Comparison of ENCODE assay signal across 27 cellular contexts in the genomic region with DNA sequence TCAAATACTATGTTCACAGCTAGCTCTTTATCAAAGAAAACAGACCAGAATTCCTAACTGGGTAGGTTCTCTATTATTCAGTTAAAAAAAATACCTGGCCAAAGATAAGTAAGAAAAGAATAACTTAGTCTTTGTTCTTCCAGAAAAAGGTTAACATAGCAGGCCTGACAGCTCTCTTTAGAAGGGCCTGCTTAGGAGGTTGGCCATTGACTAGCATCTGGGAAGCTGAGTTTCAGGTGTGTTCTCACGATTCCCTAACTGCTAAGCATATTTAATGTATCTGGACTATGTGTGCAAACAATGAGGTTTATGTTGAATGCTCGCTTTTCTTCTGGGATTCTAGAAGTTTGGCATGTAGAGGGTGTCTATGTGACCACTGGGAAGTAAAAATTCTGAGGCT.
"Had no signal": no experiment of that assay in that cellular context is flagged by ENCODE, and none has a peak within 500 bp of the region (broad histone marks: within the 10 kb centered on the region; RNA-seq: fewer than 3 reads in every experiment).

No MANE protein-coding gene starts in this region.

- H3K4me1 ChIP-seq: stomach, suprapubic skin, testis, thyroid gland, tibial nerve, transverse colon, upper lobe of left lung, upper lobe of right lung, uterus, vagina had no signal

- H3K27ac ChIP-seq: stomach, suprapubic skin, testis, thoracic aorta, thyroid gland, tibial artery, tibial nerve, transverse colon, upper lobe of left lung, upper lobe of right lung, uterus, vagina had no signal

- H3K27me3 ChIP-seq: stomach, suprapubic skin, testis, thyroid gland, tibial artery, tibial nerve, transverse colon, upper lobe of left lung, upper lobe of right lung, uterus, vagina had no signal

- H3K9me3 ChIP-seq: stomach, suprapubic skin, testis, thoracic aorta, thyroid gland, tibial artery, transverse colon, upper lobe of left lung, upper lobe of right lung, uterus, vagina had no signal

- H3K36me3 Mint-ChIP-seq: stimulated activated effector memory CD8-positive, alpha-beta T cell treated with anti-CD3 and anti-CD28 coated beads, Interleukin-12 subunit alpha, Interleukin-12 subunit beta, amount 100 ng/mL, for 72 hours; stimulated activated memory B cell treated with anti-CD40 and anti-IgM and Interleukin-4, amounts not matched to agents 10 μg/mL and 1 μg/mL and 100 μg/mL, for 72 hours; stimulated activated naive B cell treated with anti-CD40 and anti-IgM and Interleukin-4, amounts not matched to agents 10 μg/mL and 1 μg/mL and 100 μg/mL, for 72 hours; type B pancreatic cell had no signal

- DNase-seq: stimulated activated CD4-positive, alpha-beta T cell treated with anti-CD3 and anti-CD28 coated beads, Interleukin-2, amount 100 ng/mL, for 48 hours; stimulated activated CD4-positive, alpha-beta T cell treated with anti-CD3 and anti-CD28 coated beads, Interleukin-4, amount 100 ng/mL, for 1 hour; stimulated activated CD4-positive, alpha-beta T cell treated with anti-CD3 and anti-CD28 coated beads, Interleukin-4, amount 100 ng/mL, for 24 hours; stimulated activated CD4-positive, alpha-beta T cell treated with anti-CD3 and anti-CD28 coated beads, Interleukin-4, amount 100 ng/mL, for 4 hours; stimulated activated CD8-positive, alpha-beta memory T cell treated with anti-CD3 and anti-CD28 coated beads, Interleukin-4, amount 100 ng/mL, for 48 hours; stimulated activated naive B cell treated with anti-CD40 and anti-IgM and Interleukin-4, amounts not matched to agents 10 μg/mL and 1 μg/mL and 100 μg/mL, for 72 hours; stimulated activated naive CD4-positive, alpha-beta T cell; stimulated activated naive CD4-positive, alpha-beta T cell treated with Interleukin-2 at 50 U/mL for 16 hours; stimulated activated naive CD8-positive, alpha-beta T cell treated with anti-CD3 and anti-CD28 coated beads, Interleukin-15, Interleukin-2, amounts not matched to agents 100 U/mL and 50 U/mL, for 24 hours; stomach; substantia nigra; testis; thyroid gland; tibial artery; transverse colon; trophoblast cell; upper lobe of left lung; upper lobe of right lung; uterus had no signal

- H3K4me3 ChIP-seq: stomach, suprapubic skin, testis, thoracic aorta, thyroid gland, tibial artery, tibial nerve, transverse colon, upper lobe of left lung, upper lobe of right lung, uterus, vagina had no signal

- H3K4me3 Mint-ChIP-seq: stimulated activated effector memory CD8-positive, alpha-beta T cell treated with anti-CD3 and anti-CD28 coated beads, Interleukin-12 subunit alpha, Interleukin-12 subunit beta, amount 100 ng/mL, for 72 hours; stimulated activated memory B cell treated with anti-CD40 and anti-IgM and Interleukin-4, amounts not matched to agents 10 μg/mL and 1 μg/mL and 100 μg/mL, for 72 hours; stimulated activated naive B cell treated with anti-CD40 and anti-IgM and Interleukin-4, amounts not matched to agents 10 μg/mL and 1 μg/mL and 100 μg/mL, for 72 hours; stimulated activated naive CD8-positive, alpha-beta T cell treated with anti-CD3 and anti-CD28 coated beads, Interleukin-15, Interleukin-2, amounts not matched to agents 100 ng/mL and 50 ng/mL, for 24 hours; type B pancreatic cell had no signal

- H3K9me3 Mint-ChIP-seq: stimulated activated naive B cell treated with anti-CD40 and anti-IgM and Interleukin-4, amounts not matched to agents 10 μg/mL and 1 μg/mL and 100 μg/mL, for 72 hours had no signal

- H3K4me1 Mint-ChIP-seq: stimulated activated effector memory CD8-positive, alpha-beta T cell treated with anti-CD3 and anti-CD28 coated beads, Interleukin-12 subunit alpha, Interleukin-12 subunit beta, amount 100 ng/mL, for 72 hours; stimulated activated memory B cell treated with anti-CD40 and anti-IgM and Interleukin-4, amounts not matched to agents 10 μg/mL and 1 μg/mL and 100 μg/mL, for 72 hours; stimulated activated naive B cell treated with anti-CD40 and anti-IgM and Interleukin-4, amounts not matched to agents 10 μg/mL and 1 μg/mL and 100 μg/mL, for 72 hours had no signal

- H3K36me3 ChIP-seq: stomach, suprapubic skin, thoracic aorta, thyroid gland, tibial artery, tibial nerve, transverse colon, upper lobe of left lung, upper lobe of right lung, uterus, vagina had no signal

- H3K27me3 Mint-ChIP-seq: stimulated activated memory B cell treated with anti-CD40 and anti-IgM and Interleukin-4, amounts not matched to agents 10 μg/mL and 1 μg/mL and 100 μg/mL, for 72 hours; stimulated activated naive B cell treated with anti-CD40 and anti-IgM and Interleukin-4, amounts not matched to agents 10 μg/mL and 1 μg/mL and 100 μg/mL, for 72 hours had no signal

- H3K27ac Mint-ChIP-seq: stimulated activated effector memory CD8-positive, alpha-beta T cell treated with anti-CD3 and anti-CD28 coated beads, Interleukin-12 subunit alpha, Interleukin-12 subunit beta, amount 100 ng/mL, for 72 hours; stimulated activated memory B cell treated with anti-CD40 and anti-IgM and Interleukin-4, amounts not matched to agents 10 μg/mL and 1 μg/mL and 100 μg/mL, for 72 hours; stimulated activated naive B cell treated with anti-CD40 and anti-IgM and Interleukin-4, amounts not matched to agents 10 μg/mL and 1 μg/mL and 100 μg/mL, for 72 hours; stimulated activated naive CD8-positive, alpha-beta T cell treated with anti-CD3 and anti-CD28 coated beads, Interleukin-15, Interleukin-2, amounts not matched to agents 100 ng/mL and 50 ng/mL, for 24 hours; type B pancreatic cell had no signal

- ATAC-seq: stimulated activated effector memory CD8-positive, alpha-beta T cell treated with anti-CD3 and anti-CD28 coated beads, Interleukin-12 subunit alpha, Interleukin-12 subunit beta, amount 100 ng/mL, for 72 hours; stimulated activated memory B cell treated with anti-CD40 and anti-IgM and Interleukin-4, amounts not matched to agents 10 μg/mL and 1 μg/mL and 100 μg/mL, for 72 hours; stimulated activated naive B cell treated with anti-CD40 and anti-IgM and Interleukin-4, amounts not matched to agents 10 μg/mL and 1 μg/mL and 100 μg/mL, for 72 hours; stimulated activated naive CD8-positive, alpha-beta T cell treated with anti-CD3 and anti-CD28 coated beads, Interleukin-15, Interleukin-2, amounts not matched to agents 100 U/mL and 50 U/mL, for 24 hours; upper lobe of right lung had no signal
